Comparison of ENCODE assay signal across 8 cellular contexts in the genomic region with DNA sequence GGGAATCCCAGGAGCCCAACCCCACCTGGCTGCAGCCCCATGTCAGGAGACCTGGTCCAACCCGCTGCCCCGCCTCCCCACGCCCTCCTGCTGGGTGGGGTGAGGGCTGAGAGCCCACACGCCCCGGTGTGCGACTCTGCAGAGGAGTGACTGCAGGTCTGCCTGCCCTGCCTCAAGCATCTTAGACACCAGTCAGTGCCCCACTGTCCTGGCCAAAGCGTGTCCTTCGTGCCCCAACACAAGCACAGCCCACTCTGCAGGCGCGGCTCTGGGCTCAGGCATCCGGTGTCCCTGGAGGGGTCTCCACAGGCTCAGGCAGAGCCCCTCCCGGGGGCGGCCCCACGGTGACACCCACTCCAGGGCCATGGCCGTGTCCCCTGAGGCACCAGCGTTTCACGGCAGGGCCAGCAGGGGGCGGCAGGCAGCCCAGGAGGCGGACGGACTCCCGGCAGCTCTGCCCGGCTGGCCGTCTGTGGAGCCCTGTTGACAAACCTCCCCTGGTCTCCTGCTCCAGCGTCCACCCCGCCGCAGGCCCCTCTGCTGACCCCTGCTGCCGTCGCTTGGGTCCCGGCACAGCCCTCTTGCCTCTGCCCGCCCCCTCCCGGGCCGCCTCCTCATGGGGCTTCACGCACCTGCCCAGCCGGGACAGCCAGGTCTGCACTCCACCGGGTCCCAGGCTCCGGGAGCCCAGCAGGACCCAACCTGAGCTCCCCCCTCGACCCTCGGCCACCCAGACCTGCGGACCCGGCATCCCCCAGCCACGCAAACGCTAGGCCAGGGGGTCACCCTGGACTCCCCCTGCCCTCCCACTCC. TPM values are rescaled to one million over a fixed set of nuclear protein-coding genes. Genes with fewer than 3 reads are reported as not detected.
DNase-seq lines count a peak whose midpoint lies in the region; ATAC-seq, FAIRE-seq and TF ChIP-seq lines count a peak whose summit lies in the region.

No MANE protein-coding gene starts in this region.

- ATAC-seq in HG03432 (IDR thresholded peaks at IDR 0.05; ENCODE audit: unreplicated experiment) (peak; percentile 39), HG03439 (IDR thresholded peaks at IDR 0.05; ENCODE audit: unreplicated experiment) (no peak)

- H3K4me1 ChIP-seq in small intestine (ENCODE audit: control insufficient read depth in 2 of 2, insufficient read depth in 1 of 2, low read depth in 1 of 2, low read length in 1 of 2), result no peaks in the 10 kb centered on the region

- peaks cover 23% of the 10 kb centered on the region for H3K4me1 Mint-ChIP-seq in CD14-positive monocyte

- peaks cover 10 to 26% (median 20%) of the 10 kb centered on the region in 3 donors for H3K27me3 Mint-ChIP-seq in CD14-positive monocyte (ENCODE audit: low read depth in 3 of 3)

- intact Hi-C loops in CD14-positive monocyte (cut with micrococcal nuclease), result loop anchor here in 1 of 2 donors (10.0 kb wide), 1 partner anchor 114 kb away; the partner anchor contains the start of gene UNKL

- WGBS in small intestine, 3 donors, result 5 to 11% (median 8%) methylated on average over 21 to 42 of the region's 42 CpGs

- H3K9me3 Mint-ChIP-seq in CD14-positive monocyte, result peaks cover 0 to 2% (median 0%) of the 10 kb centered on the region in 7 donors

- H3K9me3 ChIP-seq in small intestine (ENCODE audit: control insufficient read depth, low read depth), result no peaks in the 10 kb centered on the region

- DNase-seq in CD14-positive monocyte (ENCODE audit: low spot score) (peak; percentile 73), T-helper 1 cell (peak; percentile 48 to 68 (median 62)), amygdala (lab: John Stamatoyannopoulos, UW) (peak in 35 of 56 donors; percentile 4 to 70 (median 21)), hepatic stellate cell (ENCODE audit: low spot score) (peak; percentile 90), small intestine (peak; percentile 65), NCI-H446 treated with DMSO at 0.1 percent for 48 hours (lab: John Stamatoyannopoulos, UW) (no peak)

- H3K36me3 ChIP-seq in small intestine (ENCODE audit: control insufficient read depth in 2 of 2, insufficient read depth in 2 of 2, low read length in 2 of 2), result no peaks in the 10 kb centered on the region

- TF ChIP-seq CTCF in CD14-positive monocyte (IDR thresholded peaks at IDR 0.05), result peak; percentile 97

- H3K27ac ChIP-seq in small intestine (ENCODE audit: low read depth in 1 of 2, low read length in 1 of 2), result no peak overlapping the region

- peak overlapping the region in 1 of 2 donors; percentile 39 for H3K4me3 Mint-ChIP-seq in CD14-positive monocyte

- no peak for FAIRE-seq in small intestine (lab: Jason Lieb, UNC)

- no peaks in the 10 kb centered on the region for H3K27me3 ChIP-seq in small intestine (ENCODE audit: control insufficient read depth in 2 of 2, insufficient read depth in 2 of 2, low read length in 2 of 2)

- no peak overlapping the region for H3K27ac Mint-ChIP-seq in CD14-positive monocyte

- no peak overlapping the region for H3K4me3 ChIP-seq in small intestine (ENCODE audit: low read depth in 1 of 2, low read length in 2 of 2)

- no peaks in the 10 kb centered on the region for H3K36me3 Mint-ChIP-seq in CD14-positive monocyte

RNA-seq across cellular contexts. Expression of gene UBE2I, which starts 8.6 kb away (rescaled TPM):
- polyA plus RNA-seq in CD14-positive monocyte (10 to 100 TPM; 76.8 to 88.8 TPM), small intestine (10 to 100 TPM; 38.7 to 85.5 (median 44.0) TPM)

RNA-seq across cellular contexts. Expression of gene BAIAP3, which starts 32.6 kb away (rescaled TPM):
- polyA plus RNA-seq in CD14-positive monocyte (not detected), small intestine (10 to 100 TPM in 1 of 3 donors, 1 to 10 TPM in 2; 4.5 to 10.5 (median 6.5) TPM)

RNA-seq across cellular contexts. Expression of gene TPSD1, which starts 45.0 kb away (rescaled TPM):
- polyA plus RNA-seq in CD14-positive monocyte (not detected), small intestine (1 to 10 TPM in 1 of 3 donors, under 1 TPM in 1, not detected in 1; 0.81 to 1.3 TPM)

RNA-seq across cellular contexts. Expression of gene TSR3, which starts 50.8 kb away (rescaled TPM):
- 10 to 100 TPM; 48.2 to 73.1 TPM for polyA plus RNA-seq in CD14-positive monocyte
- polyA plus RNA-seq in small intestine, result 10 to 100 TPM; 55.4 to 67.8 (median 59.2) TPM

RNA-seq across cellular contexts. Expression of gene GNPTG, which starts 50.9 kb away (rescaled TPM):
- polyA plus RNA-seq in CD14-positive monocyte (10 to 100 TPM; 74.7 to 82.5 TPM), small intestine (10 to 100 TPM; 34.3 to 51.5 (median 36.2) TPM)
